ENCODE assay signal across 8 cellular contexts in the genomic region with DNA sequence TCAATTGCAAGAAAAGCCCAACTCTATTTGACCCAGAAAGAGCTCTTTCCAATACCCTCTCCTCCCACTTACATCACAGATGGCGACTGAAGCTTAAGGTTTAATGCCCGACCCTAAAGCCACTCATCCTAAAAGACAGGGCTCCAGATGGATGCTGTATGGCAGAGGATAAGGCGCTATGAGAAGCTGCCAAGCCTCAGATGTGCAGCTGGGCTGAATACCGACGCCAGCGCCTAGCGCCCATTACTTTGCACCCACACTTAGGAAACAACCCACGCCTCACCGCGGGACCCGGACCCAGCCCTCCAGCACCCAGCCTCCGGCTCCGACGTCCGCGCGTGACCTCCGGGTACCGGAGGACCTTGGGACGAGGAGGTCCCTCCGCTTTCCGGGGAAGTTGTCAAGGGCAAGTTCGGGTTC. TPM values are rescaled to one million over a fixed set of nuclear protein-coding genes. Genes with fewer than 3 reads are reported as not detected.
DNase-seq lines count a peak whose midpoint lies in the region; ATAC-seq and TF ChIP-seq lines count a peak whose summit lies in the region.

No MANE protein-coding gene starts in this region.

- no peaks in the 10 kb centered on the region for H3K27me3 ChIP-seq in neuron (ENCODE audit: insufficient read depth, low read length)

- H3K9me3 Mint-ChIP-seq in T-helper 2 cell treated with Interferon-gamma antibody and Interleukin-4, amounts not matched to agents 5 μg/mL and 100 μg/mL, for 36 hours: no peaks in the 10 kb centered on the region

- H3K4me1 Mint-ChIP-seq in T-helper 2 cell treated with Interferon-gamma antibody and Interleukin-4, amounts not matched to agents 5 μg/mL and 100 μg/mL, for 36 hours (ENCODE audit: low read depth): peaks cover 52% of the 10 kb centered on the region

- CTCF ChIA-PET in RWPE1 (lab: Yijun Ruan, JAX): no interaction called here

- no peak for DNase-seq in T-helper 2 cell treated with Interferon-gamma antibody and Interleukin-4, amounts not matched to agents 5 μg/mL and 100 μg/mL, for 36 hours (ENCODE audit: low spot score)
- no peak for DNase-seq in T-helper 2 cell
- peak; percentile 25 for DNase-seq in RWPE1 (ENCODE audit: low spot score)
- no peak for DNase-seq in cerebellar cortex (ENCODE audit: low spot score)
- DNase-seq in T1000 (lab: John Stamatoyannopoulos, UW): no peak

- H3K4me3 Mint-ChIP-seq in T-helper 2 cell treated with Interferon-gamma antibody and Interleukin-4, amounts not matched to agents 5 μg/mL and 100 μg/mL, for 36 hours: peak overlapping the region; percentile 97

- H3K4me1 ChIP-seq in neuron (ENCODE audit: insufficient read depth, low read length): peaks cover 14% of the 10 kb centered on the region

- peak overlapping the region; percentile 91 for H3K4me3 ChIP-seq in neuron (ENCODE audit: low read length)

- H3K36me3 Mint-ChIP-seq in T-helper 2 cell treated with Interferon-gamma antibody and Interleukin-4, amounts not matched to agents 5 μg/mL and 100 μg/mL, for 36 hours (ENCODE audit: low read depth): peaks cover 27% of the 10 kb centered on the region

- peak overlapping the region; percentile 94 for H3K27ac Mint-ChIP-seq in T-helper 2 cell treated with Interferon-gamma antibody and Interleukin-4, amounts not matched to agents 5 μg/mL and 100 μg/mL, for 36 hours

- ATAC-seq in HG03064 (IDR thresholded peaks at IDR 0.05; ENCODE audit: low read depth, unreplicated experiment) (peak; percentile 19), esophagus mucosa (peak; percentile 31)

- TF ChIP-seq CTCF in RWPE1 (conservative IDR thresholded peaks at IDR 0.05; ENCODE audit: low read depth): no peak

- H3K36me3 ChIP-seq in neuron (ENCODE audit: insufficient read depth, low read length): no peaks in the 10 kb centered on the region

- peaks cover 12% of the 10 kb centered on the region for H3K27me3 Mint-ChIP-seq in T-helper 2 cell treated with Interferon-gamma antibody and Interleukin-4, amounts not matched to agents 5 μg/mL and 100 μg/mL, for 36 hours (ENCODE audit: low read depth)

- POLR2A ChIA-PET in RWPE1 (lab: Yijun Ruan, JAX; ENCODE audit: low non-redundant PET): interaction anchor here (0.6 to 1.3 kb wide), 2 partner anchors 10 to 187 kb away, joined by 3 to 5 read pairs; no protein-coding TSS in a partner anchor

- H2AFZ ChIP-seq in neuron (ENCODE audit: low read depth, low read length): peak overlapping the region; percentile 94

- H3K27ac ChIP-seq in RWPE1: peak overlapping the region; percentile 84

- no peaks in the 10 kb centered on the region for H3K9me3 ChIP-seq in neuron (ENCODE audit: low read length)

RNA-seq across cellular contexts. Expression of a gene that starts 0.3 kb away (rescaled TPM):
- 7.5 TPM for total RNA-seq in esophagus mucosa

RNA-seq across cellular contexts. Expression of a gene that starts 0.6 kb away (rescaled TPM):
- 12.9 TPM for total RNA-seq in esophagus mucosa
